In the genomic region with DNA sequence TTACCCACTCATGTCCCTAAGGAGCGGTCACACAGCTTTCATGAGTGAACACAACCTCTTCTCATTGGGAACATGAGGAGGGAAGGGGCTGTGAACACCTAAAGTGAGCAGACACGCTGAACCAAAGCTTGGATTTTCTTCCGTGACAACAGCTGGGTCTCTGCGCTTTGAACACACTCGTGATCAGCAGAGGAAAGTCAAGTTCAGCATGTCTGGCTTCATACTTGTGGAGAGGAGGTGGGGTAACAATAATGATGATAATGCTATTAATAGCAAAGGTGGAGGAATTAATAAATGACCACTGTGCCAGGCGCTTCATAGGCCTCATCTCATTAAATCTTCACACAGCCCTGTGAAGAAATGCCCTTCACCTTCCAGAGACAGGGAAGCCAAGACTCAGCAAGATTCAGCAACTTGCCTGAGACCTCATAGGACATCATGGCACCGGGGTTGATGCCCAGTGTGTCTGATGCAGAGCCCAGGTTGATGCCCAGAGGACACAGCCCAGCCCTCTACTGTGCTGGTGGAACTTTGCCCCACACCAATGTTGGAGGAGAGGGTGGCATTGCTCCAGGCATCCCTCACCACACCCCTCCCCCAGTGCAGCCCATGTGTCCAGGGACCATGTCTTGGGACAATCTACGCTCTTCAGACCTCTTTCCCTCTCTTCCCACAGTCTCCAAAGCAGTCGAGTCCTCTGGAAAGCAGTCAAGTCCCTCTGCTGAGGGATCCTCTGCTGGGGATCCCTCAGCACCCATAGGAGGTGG, we compare ENCODE assay signal across 1 cellular context.
TF ChIP-seq lines count a peak whose summit lies in the region.

No MANE protein-coding gene starts in this region.

TF ChIP-seq in IMR-90, 13 proteins besides CTCF, POLR2A, EP300 and RAD21:
- no peak for TF ChIP-seq FOS (IDR thresholded peaks at IDR 0.05; ENCODE audit: low read depth, low read length)
- TF ChIP-seq USF2 (IDR thresholded peaks at IDR 0.05; ENCODE audit: low read depth, low read length) = no peak
- no peak for TF ChIP-seq RCOR1 (IDR thresholded peaks at IDR 0.05; ENCODE audit: insufficient replicate concordance, low read length)
- TF ChIP-seq MAZ (IDR thresholded peaks at IDR 0.05; ENCODE audit: borderline replicate concordance, low read depth, low read length) = no peak
- TF ChIP-seq MAFK (IDR thresholded peaks at IDR 0.05; ENCODE audit: low read depth, low read length) = no peak
- no peak for TF ChIP-seq ELK1 (IDR thresholded peaks at IDR 0.05; ENCODE audit: borderline replicate concordance, low read depth, low read length)
- no peak for TF ChIP-seq MXI1 (IDR thresholded peaks at IDR 0.05; ENCODE audit: borderline replicate concordance, low read depth, low read length)
- no peak for TF ChIP-seq SMC3 (IDR thresholded peaks at IDR 0.05; ENCODE audit: low read depth, low read length)
- no peak for TF ChIP-seq NFE2L2 (IDR thresholded peaks at IDR 0.05; ENCODE audit: low read depth, low read length)
- no peak for TF ChIP-seq CEBPB (IDR thresholded peaks at IDR 0.05; ENCODE audit: low read depth, low read length)
- no peak for TF ChIP-seq CHD1 (IDR thresholded peaks at IDR 0.05; ENCODE audit: low read depth, low read length)
- no peak for TF ChIP-seq BHLHE40 (IDR thresholded peaks at IDR 0.05; ENCODE audit: low read depth, low read length)
- TF ChIP-seq RFX5 (IDR thresholded peaks at IDR 0.05; ENCODE audit: low read depth, low read length) = no peak
